Comparison of ENCODE assay signal across 34 cellular contexts in the genomic region with DNA sequence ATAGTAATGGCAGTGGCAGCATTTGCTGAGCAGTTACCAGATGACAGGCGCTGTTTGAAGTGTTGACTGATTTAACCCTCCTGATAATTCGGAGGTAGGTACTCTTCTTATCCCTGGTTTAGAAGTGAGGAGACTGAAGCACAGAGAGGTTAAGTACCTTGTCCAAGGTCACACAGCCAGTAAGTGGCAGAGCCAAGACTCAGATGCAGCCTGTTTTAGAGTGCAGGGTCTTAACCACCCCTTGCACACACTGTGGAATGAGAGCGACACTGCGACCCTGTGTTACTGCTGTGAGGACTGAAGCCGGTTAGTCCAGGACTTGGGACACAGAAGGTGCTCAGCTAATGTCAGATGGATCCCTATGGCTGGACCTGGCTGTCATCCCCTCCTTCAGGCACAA. TPM values are rescaled to one million over a fixed set of nuclear protein-coding genes. Genes with fewer than 3 reads are reported as not detected.
"Had no signal": no experiment of that assay in that cellular context is flagged by ENCODE, and none has a peak within 500 bp of the region (broad histone marks: within the 10 kb centered on the region; RNA-seq: fewer than 3 reads in every experiment).

No MANE protein-coding gene starts in this region.

- H3K4me3 Mint-ChIP-seq: activated CD4-positive, alpha-beta T cell treated with anti-CD3 and anti-CD28 coated beads for 36 hours; activated CD4-positive, alpha-beta T cell treated with anti-CD3 and anti-CD28 coated beads, Interleukin-2, amount 10 ng/mL, durations not matched to agents 7 days and 5 days; activated CD8-positive, alpha-beta T cell treated with anti-CD3 and anti-CD28 coated beads, Interleukin-2, amount 10 ng/mL, durations not matched to agents 7 days and 5 days; activated naive CD4-positive, alpha-beta T cell treated with anti-CD3 and anti-CD28 coated beads, Interleukin-2, amount 50 U/mL, for 24 hours; activated naive CD8-positive, alpha-beta T cell treated with anti-CD3 and anti-CD28 coated beads, Interleukin-2, amount 10 ng/mL, durations not matched to agents 7 days and 5 days; activated T-cell treated with anti-CD3 and anti-CD28 coated beads, Interleukin-2, amount 50 U/mL, for 24 hours; T-helper 1 cell treated with Interleukin-12 subunit alpha and Interleukin-12 subunit beta and Interleukin-4 antibody, amounts not matched to agents 30 μg/mL and 1 μg/mL, for 36 hours; T-helper 2 cell treated with Interferon-gamma antibody and Interleukin-4, amounts not matched to agents 5 μg/mL and 100 μg/mL, for 36 hours; WTC11 had no signal

- H3K9me3 Mint-ChIP-seq: activated CD4-positive, alpha-beta T cell treated with anti-CD3 and anti-CD28 coated beads, Interleukin-2, amount 10 ng/mL, durations not matched to agents 7 days and 5 days; activated naive CD4-positive, alpha-beta T cell treated with anti-CD3 and anti-CD28 coated beads, Interleukin-2, amount 50 U/mL, for 24 hours; activated naive CD8-positive, alpha-beta T cell treated with anti-CD3 and anti-CD28 coated beads, Interleukin-2, amount 10 ng/mL, durations not matched to agents 7 days and 5 days; activated T-cell treated with anti-CD3 and anti-CD28 coated beads, Interleukin-2, amount 50 U/mL, for 24 hours; activated T-helper 2 cell treated with anti-CD3 and anti-CD28 coated beads, Interferon-gamma antibody, Interleukin-2, Interleukin-4, amounts not matched to agents 10 μg/mL and 5 μg/mL and 100 μg/mL, durations not matched to agents 14 hours and 24 hours and 36 hours; T-helper 1 cell treated with Interleukin-12 subunit alpha and Interleukin-12 subunit beta and Interleukin-4 antibody, amounts not matched to agents 30 μg/mL and 1 μg/mL, for 36 hours; T-helper 2 cell treated with Interferon-gamma antibody and Interleukin-4, amounts not matched to agents 5 μg/mL and 100 μg/mL, for 36 hours; WTC11 had no signal

- H3K4me1 Mint-ChIP-seq: activated CD4-positive, alpha-beta T cell treated with anti-CD3 and anti-CD28 coated beads for 36 hours; activated CD4-positive, alpha-beta T cell treated with anti-CD3 and anti-CD28 coated beads, Interleukin-2, amount 10 ng/mL, durations not matched to agents 7 days and 5 days; activated naive CD4-positive, alpha-beta T cell treated with anti-CD3 and anti-CD28 coated beads, Interleukin-2, amount 50 U/mL, for 24 hours; activated naive CD8-positive, alpha-beta T cell treated with anti-CD3 and anti-CD28 coated beads, Interleukin-2, amount 10 ng/mL, durations not matched to agents 7 days and 5 days had no signal

- H3K36me3 Mint-ChIP-seq: activated naive CD4-positive, alpha-beta T cell treated with anti-CD3 and anti-CD28 coated beads, Interleukin-2, amount 50 U/mL, for 24 hours; activated naive CD8-positive, alpha-beta T cell treated with anti-CD3 and anti-CD28 coated beads, Interleukin-2, amount 10 ng/mL, durations not matched to agents 7 days and 5 days; WTC11 had no signal

- H3K27me3 Mint-ChIP-seq: activated CD4-positive, alpha-beta T cell treated with anti-CD3 and anti-CD28 coated beads for 36 hours; activated CD4-positive, alpha-beta T cell treated with anti-CD3 and anti-CD28 coated beads, Interleukin-2, amount 10 ng/mL, durations not matched to agents 7 days and 5 days; activated naive CD4-positive, alpha-beta T cell treated with anti-CD3 and anti-CD28 coated beads, Interleukin-2, amount 50 U/mL, for 24 hours; activated T-cell treated with anti-CD3 and anti-CD28 coated beads, Interleukin-2, amount 50 U/mL, for 24 hours had no signal

- H3K4me1 ChIP-seq: body of pancreas had no signal

- H3K36me3 ChIP-seq: ascending aorta, Peyer's patch, SJSA1 had no signal

- ATAC-seq: activated CD4-positive, alpha-beta T cell treated with anti-CD3 and anti-CD28 coated beads for 36 hours; activated CD4-positive, CD25-positive, alpha-beta regulatory T cell treated with anti-CD3 and anti-CD28 coated beads, Interleukin-2, amount 50 U/mL, for 24 hours; activated CD8-positive, alpha-beta T cell treated with anti-CD3 and anti-CD28 coated beads, Interleukin-2, amount 10 ng/mL, durations not matched to agents 7 days and 5 days; body of pancreas; PC-3; WTC11 had no signal

- H3K4me2 ChIP-seq: SK-N-SH had no signal

- DNase-seq: activated CD4-positive, alpha-beta T cell treated with anti-CD3 and anti-CD28 coated beads for 36 hours; activated CD4-positive, alpha-beta T cell treated with anti-CD3 and anti-CD28 coated beads, Interleukin-2, amount 10 ng/mL, durations not matched to agents 7 days and 5 days; activated CD4-positive, alpha-beta T cell treated with anti-CD3 and anti-CD28 coated beads, Interleukin-2, amount 50 U/mL, for 48 hours; activated CD8-positive, alpha-beta T cell treated with anti-CD3 and anti-CD28 coated beads, Interleukin-2, amount 10 ng/mL, durations not matched to agents 7 days and 5 days; activated gamma-delta T cell; activated naive CD4-positive, alpha-beta T cell treated with Interleukin-2 at 50 U/mL for 16 hours; activated naive CD8-positive, alpha-beta T cell treated with anti-CD3 and anti-CD28 coated beads, Interleukin-2, amount 10 ng/mL, durations not matched to agents 7 days and 5 days; activated T-cell treated with anti-CD3 and anti-CD28 coated beads, Interleukin-2, amount 50 U/mL, for 24 hours; amygdala; body of pancreas; central memory CD4-positive, alpha-beta T cell; NCI-H1092 treated with DMSO at 0.1 percent for 48 hours; NCI-H146; NCI-H187; NCI-H2029 treated with DMSO at 0.1 percent for 48 hours; NCI-H2107; NCI-H2171; NCI-H510A; NCI-H526; NCI-H748 treated with DMSO at 0.1 percent for 48 hours; NK-92 treated with Interleukin-12 subunit alpha and Interleukin-12 subunit beta, amount 100 ng/mL, for 24 hours; PC-3; Peyer's patch; SHP77 treated with DMSO at 0.1 percent for 48 hours; SK-N-SH had no signal

- H3K27ac ChIP-seq: ascending aorta, body of pancreas, Peyer's patch, SJSA1 had no signal

- H3K9ac ChIP-seq: SK-N-SH had no signal

- H3K27me3 ChIP-seq: ascending aorta, body of pancreas, Peyer's patch, SJSA1 had no signal

- FAIRE-seq: TTC549 had no signal

- H3K9me3 ChIP-seq: ascending aorta, body of pancreas, Peyer's patch, SJSA1, SK-N-SH had no signal

- H3K4me3 ChIP-seq: ascending aorta, body of pancreas, Peyer's patch, SJSA1 had no signal

- H3K27ac Mint-ChIP-seq: activated CD4-positive, alpha-beta T cell treated with anti-CD3 and anti-CD28 coated beads for 36 hours; activated CD4-positive, alpha-beta T cell treated with anti-CD3 and anti-CD28 coated beads, Interleukin-2, amount 10 ng/mL, durations not matched to agents 7 days and 5 days; activated CD8-positive, alpha-beta T cell treated with anti-CD3 and anti-CD28 coated beads, Interleukin-2, amount 10 ng/mL, durations not matched to agents 7 days and 5 days; activated naive CD4-positive, alpha-beta T cell treated with anti-CD3 and anti-CD28 coated beads, Interleukin-2, amount 50 U/mL, for 24 hours; activated naive CD8-positive, alpha-beta T cell treated with anti-CD3 and anti-CD28 coated beads, Interleukin-2, amount 10 ng/mL, durations not matched to agents 7 days and 5 days; activated T-cell treated with anti-CD3 and anti-CD28 coated beads, Interleukin-2, amount 50 U/mL, for 24 hours; activated T-helper 2 cell treated with anti-CD3 and anti-CD28 coated beads, Interferon-gamma antibody, Interleukin-2, Interleukin-4, amounts not matched to agents 10 μg/mL and 5 μg/mL and 100 μg/mL, durations not matched to agents 14 hours and 24 hours and 36 hours; T-helper 1 cell treated with Interleukin-12 subunit alpha and Interleukin-12 subunit beta and Interleukin-4 antibody, amounts not matched to agents 30 μg/mL and 1 μg/mL, for 36 hours; T-helper 2 cell treated with Interferon-gamma antibody and Interleukin-4, amounts not matched to agents 5 μg/mL and 100 μg/mL, for 36 hours; WTC11 had no signal

RNA-seq across cellular contexts. Expression of a gene that starts 37.5 kb away (rescaled TPM):
- total RNA-seq: ascending aorta had no signal
